In the genomic region with DNA sequence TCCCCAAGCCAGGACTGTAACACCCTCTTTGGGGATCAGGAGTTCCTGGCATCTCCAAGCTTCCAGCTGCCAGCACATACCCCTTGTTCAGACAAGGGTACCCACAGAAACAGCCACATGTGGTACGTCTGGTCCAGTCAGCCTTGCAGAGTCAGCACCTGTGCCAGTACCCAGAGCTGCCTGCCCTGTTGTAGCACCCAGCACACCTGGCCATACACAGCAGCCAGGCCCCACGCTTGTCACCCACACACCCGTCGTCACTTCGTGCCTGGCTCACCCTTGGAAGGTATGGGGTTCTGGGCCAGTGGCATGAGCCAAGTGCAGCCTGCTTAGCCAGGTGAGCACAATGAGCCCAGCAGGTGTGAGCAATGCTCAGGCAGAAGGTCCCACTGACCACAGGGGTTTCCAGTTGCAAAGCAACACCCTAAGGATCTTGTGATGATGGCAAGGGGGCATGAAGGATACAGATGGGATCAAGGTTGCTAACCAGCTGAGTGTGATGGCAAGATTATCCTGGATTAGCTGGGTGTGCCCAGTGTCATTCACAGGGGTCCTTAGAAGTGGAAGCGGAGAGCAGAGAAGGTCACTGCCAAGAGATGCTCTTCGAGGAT, we compare ENCODE assay signal across 31 cellular contexts.
DNase-seq lines count a peak whose midpoint lies in the region; TF ChIP-seq lines count a peak whose summit lies in the region.
"Had no signal": no experiment of that assay in that cellular context is flagged by ENCODE, and none has a peak within 500 bp of the region (broad histone marks: within the 10 kb centered on the region; RNA-seq: fewer than 3 reads in every experiment).

No MANE protein-coding gene starts in this region.

- no peak overlapping the region for H4K8ac ChIP-seq in H9 (replicated peaks; ENCODE audit: insufficient read length, low read depth, low read length)

- H3K36me3 Mint-ChIP-seq in H9 (ENCODE audit: insufficient read depth in 1 of 3, low read depth in 3 of 3) (no peaks in the 10 kb centered on the region; a peak in 1 of 7 replicates), glutamatergic neuron (ENCODE audit: unreplicated experiment) (peaks cover 26% of the 10 kb centered on the region)

- no peaks in the 10 kb centered on the region for H3K23me2 ChIP-seq in H9 (ENCODE audit: insufficient read length, low read depth, low read length, poor library complexity, severe bottlenecking)

- no peak overlapping the region for H2AK5ac ChIP-seq in H9 (ENCODE audit: insufficient read length, low read length)

- no peaks in the 10 kb centered on the region for H3K4me1 Mint-ChIP-seq in H9
- peaks cover 15% of the 10 kb centered on the region for H3K4me1 Mint-ChIP-seq in glutamatergic neuron (ENCODE audit: low read depth, unreplicated experiment)
- H3K4me1 Mint-ChIP-seq: CD4-positive, alpha-beta memory T cell; GM23338 had no signal

- no peak overlapping the region for H3K4me2 ChIP-seq in H9 (ENCODE audit: insufficient read depth, insufficient read length, low read length)
- H3K4me2 ChIP-seq: A549, GM23338, PC-9 had no signal

- H4K20me1 ChIP-seq in H9 (ENCODE audit: control insufficient read depth, insufficient read depth, insufficient read length): no peaks in the 10 kb centered on the region

- no peak overlapping the region for H2BK20ac ChIP-seq in H9 (ENCODE audit: low read depth, low read length, poor library complexity, severe bottlenecking)

- H2AFZ ChIP-seq in H9 (ENCODE audit: low read length): no peak overlapping the region
- H2AFZ ChIP-seq: GM23338, PC-9 had no signal

- H3K27ac ChIP-seq in H9 (ENCODE audit: insufficient read length, low read depth, low read length): no peak overlapping the region
- H3K27ac ChIP-seq in Peyer's patch: no peak overlapping the region
- H3K27ac ChIP-seq: A549, PC-9, RWPE1 had no signal

- peaks cover 2% of the 10 kb centered on the region for H3K27me3 Mint-ChIP-seq in H9 (ENCODE audit: low read depth)
- H3K27me3 Mint-ChIP-seq in glutamatergic neuron (ENCODE audit: unreplicated experiment): peaks cover 7% of the 10 kb centered on the region

- no peak overlapping the region for H4K5ac ChIP-seq in H9 (ENCODE audit: insufficient read length, low read depth, low read length)

- H3T11ph ChIP-seq in H9 (ENCODE audit: low read length): no peak overlapping the region

- H2BK12ac ChIP-seq in H9 (ENCODE audit: insufficient read length, low read depth, low read length): no peak overlapping the region

- H3K27ac Mint-ChIP-seq in H9 (no peak overlapping the region), glutamatergic neuron (ENCODE audit: unreplicated experiment) (peak overlapping the region; percentile 99)
- H3K27ac Mint-ChIP-seq: CD4-positive, alpha-beta memory T cell; GM23338 had no signal

- H2BK15ac ChIP-seq in H9 (ENCODE audit: low read depth, low read length): no peak overlapping the region

- no peak overlapping the region for H3K23ac ChIP-seq in H9 (ENCODE audit: insufficient read length, low read depth, low read length)

- H3K4me3 ChIP-seq in Peyer's patch: no peak overlapping the region
- H3K4me3 ChIP-seq: A549, GM12878, GM23338, PC-9 had no signal

- DNase-seq in H9 (peak; percentile 19), Peyer's patch (peak in 2 of 3 donors; percentile 30 to 40), glutamatergic neuron (no peak), posterior vena cava (ENCODE audit: low spot score) (peak; percentile 74), NCI-H510A treated with DMSO at 0.1 percent for 48 hours (lab: John Stamatoyannopoulos, UW) (no peak), Ammon's horn (ENCODE audit: low spot score) (no peak), H4 (ENCODE audit: low spot score) (no peak), DMS53 (lab: John Stamatoyannopoulos, UW) (no peak)
- DNase-seq: AML-193; C1 segment of cervical spinal cord; Caco-2; CD4-positive, alpha-beta memory T cell; DMS79; EL; GDM1; HCEC 1CT; NCI-H1048; NCI-H1417; NCI-H1694; NCI-H2081 treated with DMSO at 0.1 percent for 48 hours; NCI-H2171; NCI-H345; NCI-H524; NCI-H748 treated with DMSO at 0.1 percent for 48 hours; NK-92 treated with Interleukin-12 subunit alpha and Interleukin-12 subunit beta, amount 100 ng/mL, for 24 hours; PC-9; SHP77 had no signal

- no peak overlapping the region for H2BK120ac ChIP-seq in H9 (ENCODE audit: low read depth, low read length, poor library complexity, severe bottlenecking)

- H3K9me3 Mint-ChIP-seq in H9: peaks cover 3 to 5% of the 10 kb centered on the region in 2 experiments
- peaks cover 18% of the 10 kb centered on the region for H3K9me3 Mint-ChIP-seq in glutamatergic neuron (ENCODE audit: unreplicated experiment)

- no peaks in the 10 kb centered on the region for H3K79me2 ChIP-seq in H9 (ENCODE audit: insufficient read depth, low read length)

- WGBS in H9 (ENCODE audit: extremely low coverage, insufficient read length, low lambda C conversion rate): no CpG with 5 or more reads among the region's 7 CpGs

- no peak overlapping the region for H3K56ac ChIP-seq in H9 (ENCODE audit: insufficient read length, low read depth, low read length)

- intact Hi-C loops in posterior vena cava (cut with DNase I): no loop called here

- H3K4ac ChIP-seq in H9 (ENCODE audit: low read depth, low read length): no peak overlapping the region

- H3K27me3 ChIP-seq in H9 (ENCODE audit: insufficient read depth, low read length) (no peaks in the 10 kb centered on the region), Peyer's patch (no peaks in the 10 kb centered on the region)

- H3K4me1 ChIP-seq in H9 (ENCODE audit: insufficient read depth, low read length) (no peaks in the 10 kb centered on the region), Peyer's patch (no peaks in the 10 kb centered on the region)
- H3K4me1 ChIP-seq: A549, Caco-2 had no signal

- TF ChIP-seq CTCF in H9 (conservative IDR thresholded peaks at IDR 0.05): no peak
- no peak for TF ChIP-seq CTCF in Peyer's patch (IDR thresholded peaks at IDR 0.05)
- TF ChIP-seq CTCF in glutamatergic neuron (IDR thresholded peaks at IDR 0.05; ENCODE audit: partially characterized antibody, unreplicated experiment): no peak

- no peaks in the 10 kb centered on the region for H3K79me1 ChIP-seq in H9 (ENCODE audit: insufficient read depth, low read depth, low read length, poor library complexity, severe bottlenecking)

- H3K4me3 Mint-ChIP-seq in H9 (no peak overlapping the region), glutamatergic neuron (ENCODE audit: unreplicated experiment) (no peak overlapping the region)
- H3K4me3 Mint-ChIP-seq: CD4-positive, alpha-beta memory T cell; GM23338 had no signal

- H4K91ac ChIP-seq in H9 (ENCODE audit: insufficient read length, low read depth, low read length): no peak overlapping the region

- no peaks in the 10 kb centered on the region for H3K36me3 ChIP-seq in Peyer's patch

- no peak overlapping the region for H2BK5ac ChIP-seq in H9 (ENCODE audit: insufficient read length, low read length)

- H3K9ac ChIP-seq in H9 (ENCODE audit: extremely low read depth, insufficient read length, low read length): no peak overlapping the region

- TF ChIP-seq POLR2A in Peyer's patch (IDR thresholded peaks at IDR 0.05): no peak

- H3K18ac ChIP-seq in H9 (ENCODE audit: insufficient read length, low read depth, low read length): no peak overlapping the region

- H3K14ac ChIP-seq in H9 (ENCODE audit: insufficient read depth, low read length): no peak overlapping the region

- H3K9me3 ChIP-seq in H9 (ENCODE audit: control insufficient read depth, low read depth, low read length) (no peaks in the 10 kb centered on the region), Peyer's patch (no peaks in the 10 kb centered on the region)
- H3K9me3 ChIP-seq: A549, Caco-2 had no signal

Comparison
In these comparisons a context has a peak if more than half of its experiments do, and no peak if none do; other contexts are left out.
1. DNase-seq: peak in H9 (single experiment), Peyer's patch (2 of 3) and posterior vena cava (single experiment); none in glutamatergic neuron (single experiment), NCI-H510A treated with DMSO at 0.1 percent for 48 hours (single experiment), Ammon's horn (single experiment), H4 (single experiment) and DMS53 (single experiment).